In genomic region chr22:29478326-29479276, GRCh38 we compare ENCODE assay signal across 8 cellular contexts. TPM values are rescaled to one million over a fixed set of nuclear protein-coding genes. Genes with fewer than 3 reads are reported as not detected.
DNase-seq lines count a peak whose midpoint lies in the region; ATAC-seq lines count a peak whose summit lies in the region.

No MANE protein-coding gene starts in this region.

- H3K4me3 ChIP-seq in BLaER1 = no peak overlapping the region

- H3K4me3 Mint-ChIP-seq in activated T-cell treated with anti-CD3 and anti-CD28 coated beads, Interleukin-2, amount 50 U/mL, for 4 hours = no peak overlapping the region
- no peak overlapping the region for H3K4me3 Mint-ChIP-seq in activated CD8-positive, alpha-beta memory T cell treated with anti-CD3 and anti-CD28 coated beads, Interleukin-2, amount 10 ng/mL, durations not matched to agents 7 days and 5 days

- peak; percentile 41 to 45 for ATAC-seq in activated T-cell treated with anti-CD3 and anti-CD28 coated beads, Interleukin-2, amount 50 U/mL, for 4 hours
- ATAC-seq in activated CD8-positive, alpha-beta memory T cell treated with anti-CD3 and anti-CD28 coated beads, Interleukin-2, amount 10 ng/mL, durations not matched to agents 7 days and 5 days = no peak
- ATAC-seq in HG02623 (IDR thresholded peaks at IDR 0.05; ENCODE audit: unreplicated experiment) = no peak

- no peak overlapping the region for H3K9ac ChIP-seq in BLaER1

- H3K4me1 Mint-ChIP-seq in activated T-cell treated with anti-CD3 and anti-CD28 coated beads, Interleukin-2, amount 50 U/mL, for 4 hours (ENCODE audit: low read depth) = peaks cover 9% of the 10 kb centered on the region
- H3K4me1 Mint-ChIP-seq in activated CD8-positive, alpha-beta memory T cell treated with anti-CD3 and anti-CD28 coated beads, Interleukin-2, amount 10 ng/mL, durations not matched to agents 7 days and 5 days = peaks cover 13% of the 10 kb centered on the region

- H4K20me1 ChIP-seq in BLaER1 = peaks cover 28% of the 10 kb centered on the region

- no peak overlapping the region for H3K27ac ChIP-seq in BLaER1

- peaks cover 14% of the 10 kb centered on the region; the same call in 1 of the 2 replicates for H3K9me3 ChIP-seq in BLaER1

- peak overlapping the region; percentile 52 for H3K4me2 ChIP-seq in BLaER1

- no peaks in the 10 kb centered on the region for H3K9me3 Mint-ChIP-seq in activated T-cell treated with anti-CD3 and anti-CD28 coated beads, Interleukin-2, amount 50 U/mL, for 4 hours
- no peaks in the 10 kb centered on the region for H3K9me3 Mint-ChIP-seq in activated CD8-positive, alpha-beta memory T cell treated with anti-CD3 and anti-CD28 coated beads, Interleukin-2, amount 10 ng/mL, durations not matched to agents 7 days and 5 days (ENCODE audit: low read depth)

- DNase-seq in HuH-7 (ENCODE audit: low spot score) (peak; percentile 85), left kidney (ENCODE audit: low read depth, low spot score) (peak; percentile 79), medulla oblongata (ENCODE audit: extremely low spot score) (no peak), kidney tubule cell (ENCODE audit: low spot score) (no peak)
- DNase-seq in activated T-cell treated with anti-CD3 and anti-CD28 coated beads, Interleukin-2, amount 50 U/mL, for 4 hours = no peak
- no peak for DNase-seq in activated CD8-positive, alpha-beta memory T cell treated with anti-CD3 and anti-CD28 coated beads, Interleukin-2, amount 10 ng/mL, durations not matched to agents 7 days and 5 days

- H3K36me3 ChIP-seq in BLaER1 = no peaks in the 10 kb centered on the region

- no peak overlapping the region for H3K27ac Mint-ChIP-seq in activated CD8-positive, alpha-beta memory T cell treated with anti-CD3 and anti-CD28 coated beads, Interleukin-2, amount 10 ng/mL, durations not matched to agents 7 days and 5 days

- peaks cover 30% of the 10 kb centered on the region for H3K4me1 ChIP-seq in BLaER1

- H3K27me3 ChIP-seq in BLaER1 = peaks cover 20% of the 10 kb centered on the region

- CTCF ChIA-PET in activated CD8-positive, alpha-beta memory T cell treated with anti-CD3 and anti-CD28 coated beads, Interleukin-2, amount 10 ng/mL, durations not matched to agents 7 days and 5 days (lab: Charles Lee) = no interaction called here

- peaks cover 52% of the 10 kb centered on the region for H3K27me3 Mint-ChIP-seq in activated T-cell treated with anti-CD3 and anti-CD28 coated beads, Interleukin-2, amount 50 U/mL, for 4 hours (ENCODE audit: low read depth)
- peaks cover 43% of the 10 kb centered on the region for H3K27me3 Mint-ChIP-seq in activated CD8-positive, alpha-beta memory T cell treated with anti-CD3 and anti-CD28 coated beads, Interleukin-2, amount 10 ng/mL, durations not matched to agents 7 days and 5 days

- H3K36me3 Mint-ChIP-seq in activated T-cell treated with anti-CD3 and anti-CD28 coated beads, Interleukin-2, amount 50 U/mL, for 4 hours (ENCODE audit: insufficient read depth) = no peaks in the 10 kb centered on the region
- H3K36me3 Mint-ChIP-seq in activated CD8-positive, alpha-beta memory T cell treated with anti-CD3 and anti-CD28 coated beads, Interleukin-2, amount 10 ng/mL, durations not matched to agents 7 days and 5 days = peaks cover 3% of the 10 kb centered on the region

RNA-seq across cellular contexts. Expression of gene NEFH, which starts 1.4 kb away (rescaled TPM):
- 1 to 10 TPM; 5.8 to 8.3 (median 7.3) TPM for total RNA-seq in activated T-cell treated with anti-CD3 and anti-CD28 coated beads, Interleukin-2, amount 50 U/mL, for 4 hours
- 1 to 10 TPM; 6.0 to 9.0 TPM for total RNA-seq in activated CD8-positive, alpha-beta memory T cell treated with anti-CD3 and anti-CD28 coated beads, Interleukin-2, amount 10 ng/mL, durations not matched to agents 7 days and 5 days

RNA-seq across cellular contexts. Expression of gene RFPL1, which starts 40.2 kb away (rescaled TPM):
- not detected for total RNA-seq in activated T-cell treated with anti-CD3 and anti-CD28 coated beads, Interleukin-2, amount 50 U/mL, for 4 hours
- not detected for total RNA-seq in activated CD8-positive, alpha-beta memory T cell treated with anti-CD3 and anti-CD28 coated beads, Interleukin-2, amount 10 ng/mL, durations not matched to agents 7 days and 5 days

Comparison
In these comparisons a context has a peak if more than half of its experiments do, and no peak if none do; other contexts are left out.
1. DNase-seq: peak in HuH-7 (single experiment) and left kidney (single experiment); none in activated T-cell treated with anti-CD3 and anti-CD28 coated beads, Interleukin-2, amount 50 U/mL, for 4 hours (single experiment), medulla oblongata (single experiment), kidney tubule cell (single experiment) and activated CD8-positive, alpha-beta memory T cell treated with anti-CD3 and anti-CD28 coated beads, Interleukin-2, amount 10 ng/mL, durations not matched to agents 7 days and 5 days (single experiment).
2. ATAC-seq: peak in activated T-cell treated with anti-CD3 and anti-CD28 coated beads, Interleukin-2, amount 50 U/mL, for 4 hours (2 of 2); none in activated CD8-positive, alpha-beta memory T cell treated with anti-CD3 and anti-CD28 coated beads, Interleukin-2, amount 10 ng/mL, durations not matched to agents 7 days and 5 days (single experiment) and HG02623 (single experiment).